In genomic region chr17:10809605-10810004, GRCh38 we compare ENCODE assay signal across 1 cellular context.
TF ChIP-seq lines count a peak whose summit lies in the region.

No MANE protein-coding gene starts in this region.

TF ChIP-seq in HepG2, 621 proteins besides CTCF, POLR2A, EP300 and RAD21 (continued from another document):
- no peak for TF ChIP-seq SRY (CRISPR knock-in tag; IDR thresholded peaks at IDR 0.05)
- TF ChIP-seq NFYC (CRISPR knock-in tag; IDR thresholded peaks at IDR 0.05): no peak
